15 cellular contexts compared by ENCODE assay signal in genomic region chr3:153289334-153289808, GRCh38.
DNase-seq lines count a peak whose midpoint lies in the region; ATAC-seq and TF ChIP-seq lines count a peak whose summit lies in the region.
"Had no signal": no experiment of that assay in that cellular context is flagged by ENCODE, and none has a peak within 500 bp of the region (broad histone marks: within the 10 kb centered on the region; RNA-seq: fewer than 3 reads in every experiment).

No MANE protein-coding gene starts in this region.

- H3K27me3 ChIP-seq in tibial artery = no peaks in the 10 kb centered on the region

- H3K4me3 ChIP-seq in fibroblast of villous mesenchyme (ENCODE audit: low read depth, low read length) = no peak overlapping the region
- no peak overlapping the region for H3K4me3 ChIP-seq in tibial artery

- no peaks in the 10 kb centered on the region for H3K36me3 Mint-ChIP-seq in activated naive CD4-positive, alpha-beta T cell treated with anti-CD3 and anti-CD28 coated beads for 36 hours (ENCODE audit: low read depth)
- H3K36me3 Mint-ChIP-seq in activated naive CD4-positive, alpha-beta T cell treated with anti-CD3 and anti-CD28 coated beads, Interleukin-2, amount 10 ng/mL, durations not matched to agents 7 days and 5 days = no peaks in the 10 kb centered on the region
- H3K36me3 Mint-ChIP-seq in stimulated activated memory B cell treated with anti-CD40 and anti-IgM and Interleukin-4, amounts not matched to agents 10 μg/mL and 1 μg/mL and 100 μg/mL, for 72 hours = no peaks in the 10 kb centered on the region
- H3K36me3 Mint-ChIP-seq: activated naive CD8-positive, alpha-beta T cell had no signal

- peaks cover 0 to 21% (median 9%) of the 10 kb centered on the region in 4 donors for H3K4me1 ChIP-seq in tibial artery

- CTCF ChIA-PET in activated naive CD4-positive, alpha-beta T cell treated with anti-CD3 and anti-CD28 coated beads for 36 hours (lab: Charles Lee) = no interaction called here
- CTCF ChIA-PET in activated naive CD4-positive, alpha-beta T cell treated with anti-CD3 and anti-CD28 coated beads, Interleukin-2, amount 10 ng/mL, durations not matched to agents 7 days and 5 days (lab: Charles Lee) = no interaction called here

- no peaks in the 10 kb centered on the region for H3K9me3 ChIP-seq in tibial artery

- intact Hi-C loops in activated naive CD4-positive, alpha-beta T cell treated with anti-CD3 and anti-CD28 coated beads for 36 hours (cut with micrococcal nuclease) = loop anchor here (1.0 kb wide), 1 partner anchor 335 kb away; no protein-coding TSS in a partner anchor
- intact Hi-C loops in tibial artery (cut with DNase I; ENCODE audit: low total_unique reads) = no loop called here

- H3K4me1 Mint-ChIP-seq in activated naive CD4-positive, alpha-beta T cell treated with anti-CD3 and anti-CD28 coated beads for 36 hours (ENCODE audit: low read depth) = peaks cover 53% of the 10 kb centered on the region
- H3K4me1 Mint-ChIP-seq in activated naive CD4-positive, alpha-beta T cell treated with anti-CD3 and anti-CD28 coated beads, Interleukin-2, amount 10 ng/mL, durations not matched to agents 7 days and 5 days = peaks cover 58% of the 10 kb centered on the region
- peaks cover 25% of the 10 kb centered on the region for H3K4me1 Mint-ChIP-seq in stimulated activated memory B cell treated with anti-CD40 and anti-IgM and Interleukin-4, amounts not matched to agents 10 μg/mL and 1 μg/mL and 100 μg/mL, for 72 hours

- H3K9me3 Mint-ChIP-seq in activated naive CD4-positive, alpha-beta T cell treated with anti-CD3 and anti-CD28 coated beads for 36 hours = no peaks in the 10 kb centered on the region
- no peaks in the 10 kb centered on the region for H3K9me3 Mint-ChIP-seq in activated naive CD4-positive, alpha-beta T cell treated with anti-CD3 and anti-CD28 coated beads, Interleukin-2, amount 10 ng/mL, durations not matched to agents 7 days and 5 days
- peaks cover 4% of the 10 kb centered on the region for H3K9me3 Mint-ChIP-seq in stimulated activated memory B cell treated with anti-CD40 and anti-IgM and Interleukin-4, amounts not matched to agents 10 μg/mL and 1 μg/mL and 100 μg/mL, for 72 hours
- H3K9me3 Mint-ChIP-seq: neural crest cell had no signal

- H3K36me3 ChIP-seq in tibial artery = no peaks in the 10 kb centered on the region

- DNase-seq in activated naive CD4-positive, alpha-beta T cell treated with anti-CD3 and anti-CD28 coated beads for 36 hours = peak; percentile 19
- no peak for DNase-seq in activated naive CD4-positive, alpha-beta T cell treated with anti-CD3 and anti-CD28 coated beads, Interleukin-2, amount 10 ng/mL, durations not matched to agents 7 days and 5 days
- DNase-seq in RPMI7951 (ENCODE audit: low read depth) (peak; percentile 52), fibroblast of villous mesenchyme (ENCODE audit: low read depth) (peak; percentile 62), tibial artery (no peak), NCI-H2196 treated with DMSO at 0.1 percent for 48 hours (lab: John Stamatoyannopoulos, UW; ENCODE audit: unreplicated experiment) (no peak)
- DNase-seq: NCI-H2081 treated with DMSO at 0.1 percent for 48 hours; stimulated activated CD4-positive, alpha-beta T cell treated with anti-CD3 and anti-CD28 coated beads, Interleukin-4, amount 100 ng/mL, for 4 hours; T-helper 9 cell had no signal

- TF ChIP-seq CTCF in fibroblast of villous mesenchyme (IDR thresholded peaks at IDR 0.05; ENCODE audit: insufficient read depth, low read depth, low read length) (no peak), tibial artery (IDR thresholded peaks at IDR 0.05) (no peak)

- H3K27ac Mint-ChIP-seq in activated naive CD4-positive, alpha-beta T cell treated with anti-CD3 and anti-CD28 coated beads for 36 hours = no peak overlapping the region
- H3K27ac Mint-ChIP-seq in activated naive CD4-positive, alpha-beta T cell treated with anti-CD3 and anti-CD28 coated beads, Interleukin-2, amount 10 ng/mL, durations not matched to agents 7 days and 5 days = no peak overlapping the region
- H3K27ac Mint-ChIP-seq in stimulated activated memory B cell treated with anti-CD40 and anti-IgM and Interleukin-4, amounts not matched to agents 10 μg/mL and 1 μg/mL and 100 μg/mL, for 72 hours = peak overlapping the region; percentile 7
- H3K27ac Mint-ChIP-seq: activated naive CD8-positive, alpha-beta T cell; B cell had no signal

- no peak overlapping the region for H3K4me3 Mint-ChIP-seq in activated naive CD4-positive, alpha-beta T cell treated with anti-CD3 and anti-CD28 coated beads for 36 hours
- H3K4me3 Mint-ChIP-seq in activated naive CD4-positive, alpha-beta T cell treated with anti-CD3 and anti-CD28 coated beads, Interleukin-2, amount 10 ng/mL, durations not matched to agents 7 days and 5 days = no peak overlapping the region
- no peak overlapping the region for H3K4me3 Mint-ChIP-seq in stimulated activated memory B cell treated with anti-CD40 and anti-IgM and Interleukin-4, amounts not matched to agents 10 μg/mL and 1 μg/mL and 100 μg/mL, for 72 hours
- H3K4me3 Mint-ChIP-seq: activated naive CD8-positive, alpha-beta T cell; B cell; neural crest cell had no signal

- no peaks in the 10 kb centered on the region for H3K27me3 Mint-ChIP-seq in activated naive CD4-positive, alpha-beta T cell treated with anti-CD3 and anti-CD28 coated beads for 36 hours (ENCODE audit: low read depth)
- no peaks in the 10 kb centered on the region for H3K27me3 Mint-ChIP-seq in activated naive CD4-positive, alpha-beta T cell treated with anti-CD3 and anti-CD28 coated beads, Interleukin-2, amount 10 ng/mL, durations not matched to agents 7 days and 5 days
- no peaks in the 10 kb centered on the region for H3K27me3 Mint-ChIP-seq in stimulated activated memory B cell treated with anti-CD40 and anti-IgM and Interleukin-4, amounts not matched to agents 10 μg/mL and 1 μg/mL and 100 μg/mL, for 72 hours
- H3K27me3 Mint-ChIP-seq: activated naive CD8-positive, alpha-beta T cell; B cell had no signal

- peak overlapping the region in 1 of 2 donors; percentile 21 for H3K27ac ChIP-seq in tibial artery

- no peak for ATAC-seq in stimulated activated memory B cell treated with anti-CD40 and anti-IgM and Interleukin-4, amounts not matched to agents 10 μg/mL and 1 μg/mL and 100 μg/mL, for 72 hours
- ATAC-seq in SK-N-SH treated with all-trans-retinoic acid at 6 μM for 48 hours = no peak
- ATAC-seq: esophagus mucosa had no signal

TF ChIP-seq in SK-N-SH treated with all-trans-retinoic acid at 6 μM for 48 hours, 23 proteins besides CTCF, POLR2A, EP300 and RAD21 (continues in another document):
- TF ChIP-seq ZNF8 (CRISPR knock-in tag; IDR thresholded peaks at IDR 0.05) = no peak
- no peak for TF ChIP-seq ESRRG (CRISPR knock-in tag; IDR thresholded peaks at IDR 0.05)
- TF ChIP-seq, protein P1, sequence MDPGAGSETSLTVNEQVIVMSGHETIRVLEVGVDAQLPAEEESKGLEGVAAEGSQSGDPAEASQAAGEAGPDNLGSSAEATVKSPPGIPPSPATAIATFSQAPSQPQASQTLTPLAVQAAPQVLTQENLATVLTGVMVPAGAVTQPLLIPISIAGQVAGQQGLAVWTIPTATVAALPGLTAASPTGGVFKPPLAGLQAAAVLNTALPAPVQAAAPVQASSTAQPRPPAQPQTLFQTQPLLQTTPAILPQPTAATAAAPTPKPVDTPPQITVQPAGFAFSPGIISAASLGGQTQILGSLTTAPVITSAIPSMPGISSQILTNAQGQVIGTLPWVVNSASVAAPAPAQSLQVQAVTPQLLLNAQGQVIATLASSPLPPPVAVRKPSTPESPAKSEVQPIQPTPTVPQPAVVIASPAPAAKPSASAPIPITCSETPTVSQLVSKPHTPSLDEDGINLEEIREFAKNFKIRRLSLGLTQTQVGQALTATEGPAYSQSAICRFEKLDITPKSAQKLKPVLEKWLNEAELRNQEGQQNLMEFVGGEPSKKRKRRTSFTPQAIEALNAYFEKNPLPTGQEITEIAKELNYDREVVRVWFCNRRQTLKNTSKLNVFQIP (CRISPR knock-in tag; IDR thresholded peaks at IDR 0.05; ENCODE audit: borderline replicate concordance, low read depth) = no peak
- TF ChIP-seq, protein P2, sequence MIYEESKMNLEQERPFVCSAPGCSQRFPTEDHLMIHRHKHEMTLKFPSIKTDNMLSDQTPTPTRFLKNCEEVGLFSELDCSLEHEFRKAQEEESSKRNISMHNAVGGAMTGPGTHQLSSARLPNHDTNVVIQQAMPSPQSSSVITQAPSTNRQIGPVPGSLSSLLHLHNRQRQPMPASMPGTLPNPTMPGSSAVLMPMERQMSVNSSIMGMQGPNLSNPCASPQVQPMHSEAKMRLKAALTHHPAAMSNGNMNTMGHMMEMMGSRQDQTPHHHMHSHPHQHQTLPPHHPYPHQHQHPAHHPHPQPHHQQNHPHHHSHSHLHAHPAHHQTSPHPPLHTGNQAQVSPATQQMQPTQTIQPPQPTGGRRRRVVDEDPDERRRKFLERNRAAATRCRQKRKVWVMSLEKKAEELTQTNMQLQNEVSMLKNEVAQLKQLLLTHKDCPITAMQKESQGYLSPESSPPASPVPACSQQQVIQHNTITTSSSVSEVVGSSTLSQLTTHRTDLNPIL (CRISPR knock-in tag; IDR thresholded peaks at IDR 0.05; ENCODE audit: low read depth) = no peak
- no peak for TF ChIP-seq ZNF70 (CRISPR knock-in tag; IDR thresholded peaks at IDR 0.05)
- TF ChIP-seq SNAI2 (CRISPR knock-in tag; IDR thresholded peaks at IDR 0.05) = no peak
- no peak for TF ChIP-seq OSR1 (CRISPR knock-in tag; IDR thresholded peaks at IDR 0.05)
- no peak for TF ChIP-seq ZC3H10 (CRISPR knock-in tag; IDR thresholded peaks at IDR 0.05)
- no peak for TF ChIP-seq ZFP3 (CRISPR knock-in tag; IDR thresholded peaks at IDR 0.05)
- no peak for TF ChIP-seq ISL1 (CRISPR knock-in tag; IDR thresholded peaks at IDR 0.05)
- TF ChIP-seq GLIS3 (CRISPR knock-in tag; IDR thresholded peaks at IDR 0.05) = no peak
- TF ChIP-seq PPARA (CRISPR knock-in tag; IDR thresholded peaks at IDR 0.05; ENCODE audit: borderline replicate concordance) = no peak
- TF ChIP-seq TCF4 (CRISPR knock-in tag; IDR thresholded peaks at IDR 0.05; ENCODE audit: borderline replicate concordance) = no peak
- TF ChIP-seq BACH2 (CRISPR knock-in tag; IDR thresholded peaks at IDR 0.05; ENCODE audit: borderline replicate concordance) = no peak

Comparison
In these comparisons a context has a peak if more than half of its experiments do, and no peak if none do; other contexts are left out.
1. DNase-seq: peak in activated naive CD4-positive, alpha-beta T cell treated with anti-CD3 and anti-CD28 coated beads for 36 hours (single experiment), RPMI7951 (single experiment) and fibroblast of villous mesenchyme (single experiment); none in activated naive CD4-positive, alpha-beta T cell treated with anti-CD3 and anti-CD28 coated beads, Interleukin-2, amount 10 ng/mL, durations not matched to agents 7 days and 5 days (single experiment), tibial artery (0 of 2) and NCI-H2196 treated with DMSO at 0.1 percent for 48 hours (single experiment).